In the genomic region with DNA sequence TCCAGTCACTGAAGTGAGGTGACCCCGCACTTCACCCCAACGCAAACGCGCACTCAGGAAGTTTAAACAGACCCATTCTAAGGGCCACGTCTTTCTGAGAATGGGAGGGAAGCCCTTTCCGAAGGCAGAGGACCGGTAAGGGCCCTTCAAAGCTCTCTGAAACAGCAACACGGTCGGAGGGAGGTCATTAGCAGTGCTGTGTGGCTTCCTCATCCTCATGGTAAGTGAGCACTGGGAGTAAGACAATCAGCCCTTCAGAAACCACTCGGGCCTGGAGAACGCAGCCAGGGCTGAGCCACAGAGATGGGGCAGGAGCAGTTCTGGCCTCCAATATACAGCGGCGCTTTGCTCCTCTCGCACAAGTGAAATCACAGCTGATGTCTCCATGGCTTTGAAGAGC, we compare ENCODE assay signal across 24 cellular contexts. TPM values are rescaled to one million over a fixed set of nuclear protein-coding genes. Genes with fewer than 3 reads are reported as not detected.
DNase-seq lines count a peak whose midpoint lies in the region; ATAC-seq, FAIRE-seq and TF ChIP-seq lines count a peak whose summit lies in the region.
"Had no signal": no experiment of that assay in that cellular context is flagged by ENCODE, and none has a peak within 500 bp of the region (broad histone marks: within the 10 kb centered on the region; RNA-seq: fewer than 3 reads in every experiment).

No MANE protein-coding gene starts in this region.

- no peak overlapping the region for H3K56ac ChIP-seq in H1 (replicated peaks; ENCODE audit: insufficient read length, low read depth, low read length)

- H3K4me1 Mint-ChIP-seq in neural progenitor cell = peaks cover 24% of the 10 kb centered on the region
- no peaks in the 10 kb centered on the region for H3K4me1 Mint-ChIP-seq in CD4-positive, alpha-beta memory T cell
- H3K4me1 Mint-ChIP-seq: activated CD8-positive, alpha-beta memory T cell treated with anti-CD3 and anti-CD28 coated beads, Interleukin-2, amount 10 ng/mL, durations not matched to agents 7 days and 5 days; CD14-positive monocyte; immature natural killer cell; stimulated activated memory B cell treated with anti-CD40 and anti-IgM and Interleukin-4, amounts not matched to agents 10 μg/mL and 1 μg/mL and 100 μg/mL, for 72 hours had no signal

- H3K4me1 ChIP-seq in H1 (replicated peaks in 1 of 4; ENCODE audit: control insufficient read depth in 3 of 4, insufficient read depth in 4 of 4, low read length in 3 of 4) (peaks cover 6 to 17% (median 8%) of the 10 kb centered on the region in 4 experiments), neural progenitor cell (peaks cover 18% of the 10 kb centered on the region), upper lobe of left lung (peaks cover 10 to 27% (median 13%) of the 10 kb centered on the region in 4 donors)
- no peaks in the 10 kb centered on the region for H3K4me1 ChIP-seq in CD4-positive, alpha-beta memory T cell (ENCODE audit: insufficient read depth, low read length)

- intact Hi-C loops in CD4-positive, alpha-beta memory T cell (cut with micrococcal nuclease) = no loop called here

- CTCF ChIA-PET in H1 (lab: Charles Lee; ENCODE audit: partially characterized antibody) = interaction anchor here (1.0 to 3.1 kb wide), 13 partner anchors 11 to 235 kb away, joined by 3 to 13 read pairs (median 4); no protein-coding TSS in a partner anchor
- CTCF ChIA-PET in CD4-positive, alpha-beta memory T cell (lab: Charles Lee; ENCODE audit: partially characterized antibody) = no interaction called here

- no peak for FAIRE-seq in H1 (lab: Jason Lieb, UNC)
- FAIRE-seq: A204.1, endothelial cell of umbilical vein had no signal

- TF ChIP-seq POLR2A in H1 (IDR thresholded peaks at IDR 0.05; ENCODE audit: control extremely low read depth in 1 of 2, low read depth in 2 of 2, low read length in 2 of 2) (no peak), upper lobe of left lung (IDR thresholded peaks at IDR 0.05) (no peak)

- H3K4me3 Mint-ChIP-seq in neural progenitor cell = no peak overlapping the region
- H3K4me3 Mint-ChIP-seq in CD4-positive, alpha-beta memory T cell = no peak overlapping the region
- H3K4me3 Mint-ChIP-seq: activated CD8-positive, alpha-beta memory T cell treated with anti-CD3 and anti-CD28 coated beads, Interleukin-2, amount 10 ng/mL, durations not matched to agents 7 days and 5 days; CD14-positive monocyte; HFFc6; immature natural killer cell; stimulated activated memory B cell treated with anti-CD40 and anti-IgM and Interleukin-4, amounts not matched to agents 10 μg/mL and 1 μg/mL and 100 μg/mL, for 72 hours had no signal

- no peaks in the 10 kb centered on the region for H4K20me1 ChIP-seq in H1 (replicated peaks in 1 of 2; ENCODE audit: control insufficient read depth in 1 of 2, insufficient read depth in 2 of 2, low read length in 2 of 2)
- H4K20me1 ChIP-seq in neural progenitor cell (ENCODE audit: low read depth) = no peaks in the 10 kb centered on the region

- peak overlapping the region; percentile 72; the same call in 1 of the 2 replicates for H2BK20ac ChIP-seq in H1 (ENCODE audit: low read length)

- H2AK5ac ChIP-seq in H1 (ENCODE audit: low read depth, low read length) = no peak overlapping the region

- TF ChIP-seq CTCF in H1 (IDR thresholded peaks at IDR 0.05; ENCODE audit: control extremely low read depth in 1 of 3, insufficient read depth in 1 of 3, low read depth in 1 of 3, low read length in 3 of 3) (no peak), neural progenitor cell (IDR thresholded peaks at IDR 0.05) (no peak), upper lobe of left lung (IDR thresholded peaks at IDR 0.05) (no peak)

- peak overlapping the region; percentile 83; the same call in 1 of the 2 replicates for H2BK15ac ChIP-seq in H1 (ENCODE audit: low read length)

- H2BK120ac ChIP-seq in H1 (replicated peaks; ENCODE audit: low read depth, low read length) = no peak overlapping the region

- no peak overlapping the region for H3K27ac Mint-ChIP-seq in neural progenitor cell
- no peak overlapping the region for H3K27ac Mint-ChIP-seq in CD4-positive, alpha-beta memory T cell
- H3K27ac Mint-ChIP-seq: activated CD8-positive, alpha-beta memory T cell treated with anti-CD3 and anti-CD28 coated beads, Interleukin-2, amount 10 ng/mL, durations not matched to agents 7 days and 5 days; CD14-positive monocyte; HFFc6; immature natural killer cell; stimulated activated memory B cell treated with anti-CD40 and anti-IgM and Interleukin-4, amounts not matched to agents 10 μg/mL and 1 μg/mL and 100 μg/mL, for 72 hours; type B pancreatic cell had no signal

- H3K23me2 ChIP-seq in H1 (ENCODE audit: low read depth, low read length) = no peaks in the 10 kb centered on the region

- H3K27ac ChIP-seq in H1 (ENCODE audit: low read depth, low read length) = no peak overlapping the region
- no peak overlapping the region for H3K27ac ChIP-seq in neural progenitor cell
- peak overlapping the region in 3 of 4 donors; percentile 3 to 10 (median 7) for H3K27ac ChIP-seq in upper lobe of left lung
- H3K27ac ChIP-seq in CD4-positive, alpha-beta memory T cell (ENCODE audit: low read depth, low read length) = no peak overlapping the region
- H3K27ac ChIP-seq: SJSA1 had no signal

- H2AFZ ChIP-seq in H1 (ENCODE audit: low read length) = peak overlapping the region; percentile 82
- no peak overlapping the region for H2AFZ ChIP-seq in neural progenitor cell (replicated peaks)

- no peak overlapping the region for H4K5ac ChIP-seq in H1 (ENCODE audit: insufficient read length, low read depth, low read length)

- H3F3A ChIP-seq in neural progenitor cell (ENCODE audit: low read depth) = peaks cover 14% of the 10 kb centered on the region

- WGBS in H1 (ENCODE audit: extremely low coverage in 1 of 2, insufficient coverage in 1 of 2, insufficient read length in 1 of 2, insufficient replicate concordance in 2 of 2, low coverage in 1 of 2, low lambda C conversion rate in 2 of 2, missing lambda C conversion rate in 1 of 2), 2 experiments = 85% methylated on average over 14 of the region's 14 CpGs; no CpG with 5 or more reads in 1 of the 2 experiments
- WGBS in upper lobe of left lung, 2 donors = 63 to 94% methylated on average over 6 to 14 of the region's 14 CpGs

- H3K27me3 Mint-ChIP-seq in neural progenitor cell (ENCODE audit: insufficient read depth, low read depth) = peaks cover 8% of the 10 kb centered on the region
- H3K27me3 Mint-ChIP-seq in CD4-positive, alpha-beta memory T cell = peaks cover 0 to 3% of the 10 kb centered on the region in 2 donors
- H3K27me3 Mint-ChIP-seq: activated CD8-positive, alpha-beta memory T cell treated with anti-CD3 and anti-CD28 coated beads, Interleukin-2, amount 10 ng/mL, durations not matched to agents 7 days and 5 days; type B pancreatic cell had no signal

- peak overlapping the region; percentile 60; the same call in 1 of the 2 replicates for H3K18ac ChIP-seq in H1 (ENCODE audit: extremely low read depth, low read length)

- TF ChIP-seq EP300 in H1 (IDR thresholded peaks at IDR 0.05; ENCODE audit: borderline replicate concordance in 1 of 2, low read depth in 2 of 2, low read length in 2 of 2) (no peak), upper lobe of left lung (IDR thresholded peaks at IDR 0.05) (no peak)

- no peaks in the 10 kb centered on the region for H3K27me3 ChIP-seq in H1 (replicated peaks in 1 of 4; ENCODE audit: control insufficient read depth in 3 of 4, extremely low read depth in 1 of 4, insufficient read depth in 3 of 4, low read length in 3 of 4)
- H3K27me3 ChIP-seq in neural progenitor cell = peaks cover 33% of the 10 kb centered on the region
- H3K27me3 ChIP-seq in upper lobe of left lung = no peaks in the 10 kb centered on the region
- H3K27me3 ChIP-seq in CD4-positive, alpha-beta memory T cell (ENCODE audit: insufficient read depth, low read length) = no peaks in the 10 kb centered on the region
- H3K27me3 ChIP-seq: SJSA1 had no signal

- DNase-seq in NCI-H345 treated with DMSO at 0.1 percent for 48 hours (lab: John Stamatoyannopoulos, UW; ENCODE audit: unreplicated experiment) (peak; percentile 29), NCI-H345 (lab: John Stamatoyannopoulos, UW) (no peak), H1 (ENCODE audit: low read depth in 1 of 2, low spot score in 2 of 2) (no peak), neural progenitor cell (ENCODE audit: low spot score) (no peak), upper lobe of left lung (peak in 1 of 2 donors; percentile 80), NCI-H1694 treated with DMSO at 0.1 percent for 48 hours (lab: John Stamatoyannopoulos, UW) (no peak)
- no peak for DNase-seq in CD4-positive, alpha-beta memory T cell
- DNase-seq: activated CD4-positive, alpha-beta T cell treated with anti-CD3 and anti-CD28 coated beads for 1 hour; activated CD8-positive, alpha-beta memory T cell treated with anti-CD3 and anti-CD28 coated beads, Interleukin-2, amount 10 ng/mL, durations not matched to agents 7 days and 5 days; activated gamma-delta T cell; amniotic stem cell; HFFc6; immature natural killer cell; occipital lobe; stimulated activated CD4-positive, alpha-beta T cell treated with anti-CD3 and anti-CD28 coated beads, Interleukin-12 subunit alpha, Interleukin-12 subunit beta, amount 100 ng/mL, for 4 hours; T-helper 9 cell had no signal

- no peak overlapping the region for H3K14ac ChIP-seq in H1 (ENCODE audit: insufficient read length)

- no peaks in the 10 kb centered on the region for H3K79me2 ChIP-seq in H1 (ENCODE audit: control insufficient read depth in 1 of 2, insufficient read depth in 2 of 2, low read length in 2 of 2)
- H3K79me2 ChIP-seq in neural progenitor cell (ENCODE audit: low read depth) = no peaks in the 10 kb centered on the region

- ATAC-seq in upper lobe of left lung (ENCODE audit: low FRiP score in 2 of 2) = peak; percentile 40 to 64
- no peak for ATAC-seq in GM21526 (IDR thresholded peaks at IDR 0.05; ENCODE audit: low FRiP score, unreplicated experiment)
- ATAC-seq: activated CD8-positive, alpha-beta memory T cell treated with anti-CD3 and anti-CD28 coated beads, Interleukin-2, amount 10 ng/mL, durations not matched to agents 7 days and 5 days; stimulated activated memory B cell treated with anti-CD40 and anti-IgM and Interleukin-4, amounts not matched to agents 10 μg/mL and 1 μg/mL and 100 μg/mL, for 72 hours had no signal

- no peak for TF ChIP-seq RAD21 in H1 (IDR thresholded peaks at IDR 0.05 in 1 of 2, conservative IDR thresholded peaks at IDR 0.05 in 1 of 2; ENCODE audit: low read depth in 2 of 2, low read length in 2 of 2)

- POLR2A ChIA-PET in H1 (lab: Charles Lee; ENCODE audit: partially characterized antibody) = interaction anchor here (1.0 kb wide), 1 partner anchor 34 kb away, joined by 3 read pairs; no protein-coding TSS in a partner anchor
- POLR2A ChIA-PET in CD4-positive, alpha-beta memory T cell (lab: Charles Lee; ENCODE audit: partially characterized antibody) = no interaction called here

- H3K9me3 Mint-ChIP-seq in neural progenitor cell = no peaks in the 10 kb centered on the region
- H3K9me3 Mint-ChIP-seq in CD4-positive, alpha-beta memory T cell = no peaks in the 10 kb centered on the region
- H3K9me3 Mint-ChIP-seq: HFFc6; immature natural killer cell; stimulated activated memory B cell treated with anti-CD40 and anti-IgM and Interleukin-4, amounts not matched to agents 10 μg/mL and 1 μg/mL and 100 μg/mL, for 72 hours; type B pancreatic cell had no signal

- peak overlapping the region; percentile 29; the same call in 1 of the 2 replicates for H2BK12ac ChIP-seq in H1 (ENCODE audit: low read depth, low read length)

- H3K9ac ChIP-seq in H1 (replicated peaks in 1 of 4; ENCODE audit: extremely low read depth in 1 of 4, low read depth in 3 of 4, low read length in 3 of 4) (no peak overlapping the region), neural progenitor cell (no peak overlapping the region)

- H3K4ac ChIP-seq in H1 (replicated peaks; ENCODE audit: insufficient read length, low read depth, low read length) = no peak overlapping the region

- H4K91ac ChIP-seq in H1 (replicated peaks; ENCODE audit: insufficient read length, low read length) = peak overlapping the region; percentile 2

- H2BK5ac ChIP-seq in H1 (ENCODE audit: low read depth, low read length) = 0 out of 2 replicates have a peak overlapping the region, but pooled peaks have one; percentile 44

- no peaks in the 10 kb centered on the region for H3K36me3 Mint-ChIP-seq in neural progenitor cell
- H3K36me3 Mint-ChIP-seq in CD4-positive, alpha-beta memory T cell = no peaks in the 10 kb centered on the region
- H3K36me3 Mint-ChIP-seq: activated CD8-positive, alpha-beta memory T cell treated with anti-CD3 and anti-CD28 coated beads, Interleukin-2, amount 10 ng/mL, durations not matched to agents 7 days and 5 days; CD14-positive monocyte; immature natural killer cell; stimulated activated memory B cell treated with anti-CD40 and anti-IgM and Interleukin-4, amounts not matched to agents 10 μg/mL and 1 μg/mL and 100 μg/mL, for 72 hours; type B pancreatic cell had no signal

- H3K4me2 ChIP-seq in H1 (ENCODE audit: insufficient read depth in 1 of 2, low read depth in 2 of 2, low read length in 2 of 2) (no peak overlapping the region), neural progenitor cell (peak overlapping the region; percentile 65)

- H4K8ac ChIP-seq in H1 (ENCODE audit: extremely low read depth, insufficient read depth, low read length) = no peak overlapping the region; the same call in 1 of the 2 replicates

- no peaks in the 10 kb centered on the region for H3K36me3 ChIP-seq in H1 (ENCODE audit: control insufficient read depth in 2 of 4, insufficient read depth in 4 of 4, low read length in 3 of 4)
- no peaks in the 10 kb centered on the region for H3K36me3 ChIP-seq in neural progenitor cell
- no peaks in the 10 kb centered on the region for H3K36me3 ChIP-seq in upper lobe of left lung
- no peaks in the 10 kb centered on the region for H3K36me3 ChIP-seq in CD4-positive, alpha-beta memory T cell (ENCODE audit: insufficient read depth, low read length)
- H3K36me3 ChIP-seq: SJSA1 had no signal

- no peak overlapping the region for H3K23ac ChIP-seq in H1 (ENCODE audit: insufficient read length)

- H3K4me3 ChIP-seq in H1 (ENCODE audit: extremely low read depth in 1 of 4, insufficient read depth in 2 of 4, low read depth in 3 of 4, low read length in 4 of 4) = no peak overlapping the region
- no peak overlapping the region for H3K4me3 ChIP-seq in neural progenitor cell
- H3K4me3 ChIP-seq in upper lobe of left lung = no peak overlapping the region
- H3K4me3 ChIP-seq in CD4-positive, alpha-beta memory T cell (ENCODE audit: low read length in 2 of 2) = no peak overlapping the region
- H3K4me3 ChIP-seq: SJSA1 had no signal

- H3K9me3 ChIP-seq in H1 (ENCODE audit: insufficient read depth in 2 of 2, low read depth in 1 of 2, low read length in 1 of 2) = no peaks in the 10 kb centered on the region
- no peaks in the 10 kb centered on the region for H3K9me3 ChIP-seq in neural progenitor cell (ENCODE audit: low read depth)
- H3K9me3 ChIP-seq in upper lobe of left lung = no peaks in the 10 kb centered on the region
- no peaks in the 10 kb centered on the region for H3K9me3 ChIP-seq in CD4-positive, alpha-beta memory T cell (ENCODE audit: control insufficient read depth in 1 of 2, low read length in 2 of 2)
- H3K9me3 ChIP-seq: SJSA1 had no signal

- no peaks in the 10 kb centered on the region for H3K79me1 ChIP-seq in H1 (ENCODE audit: low read depth, low read length)

RNA-seq across cellular contexts. Expression of a gene that starts 23.7 kb away (rescaled TPM):
- total RNA-seq in H1 (2021; fragmentation: NEBNext Ultra II Directional; extraction: Animal tissue kit (Norgen Biotek cat#: 25700)) = 0.08 TPM in 1 of 2 replicates, not detected in the other
- polyA plus RNA-seq in H1 (2011; rRNA removed) = 0.05 and 0.09 TPM in 2 replicates
- polyA plus RNA-seq in H1 (2011; cell fraction: cytosol; rRNA removed) = 0.04 TPM
- polyA plus RNA-seq in H1 (2011; cell fraction: nucleus; rRNA removed) = 0.09 TPM
- 0.06 to 0.09 TPM (median 0.08 TPM) in 4 replicates for polyA plus RNA-seq in H1 (2012, experiment 1 of 2)
- polyA plus RNA-seq in H1 (2012, experiment 2 of 2) = not detected
- polyA plus RNA-seq in H1 (2013, experiment 1 of 2) = 0.04 TPM
- 0.07 TPM for polyA plus RNA-seq in H1 (2013, experiment 2 of 2)
- polyA minus RNA-seq in H1 (2011; rRNA and poly(A)+ RNA removed) = 0.05 TPM in 1 of 2 replicates, not detected in the other
- not detected for polyA minus RNA-seq in H1 (2011; cell fraction: cytosol; rRNA and poly(A)+ RNA removed)
- not detected for polyA minus RNA-seq in H1 (2011; cell fraction: nucleus; rRNA and poly(A)+ RNA removed)
- 0.06 and 0.22 TPM in 2 replicates for total RNA-seq in neural progenitor cell (ENCODE audit: low replicate concordance)
- total RNA-seq in upper lobe of left lung = 1 to 10 TPM in 1 of 6 donors, under 1 TPM in 2, not detected in 3; 0.30 to 1.1 (median 0.46) TPM
- total RNA-seq in CD4-positive, alpha-beta memory T cell = not detected
- not detected for polyA plus RNA-seq in CD4-positive, alpha-beta memory T cell
- total RNA-seq: activated CD8-positive, alpha-beta memory T cell treated with anti-CD3 and anti-CD28 coated beads, Interleukin-2, amount 10 ng/mL, durations not matched to agents 7 days and 5 days; HFFc6; MCF 10A had no signal
- polyA plus RNA-seq: CD14-positive monocyte, immature natural killer cell had no signal

RNA-seq across cellular contexts. Expression of a gene that starts 54.6 kb away (rescaled TPM):
- 41.0 and 41.6 TPM in 2 replicates for total RNA-seq in H1 (2021; fragmentation: NEBNext Ultra II Directional; extraction: Animal tissue kit (Norgen Biotek cat#: 25700))
- 16.1 and 21.3 TPM in 2 replicates for polyA plus RNA-seq in H1 (2011; rRNA removed)
- polyA plus RNA-seq in H1 (2011; cell fraction: cytosol; rRNA removed) = 20.1 TPM
- 40.5 TPM for polyA plus RNA-seq in H1 (2011; cell fraction: nucleus; rRNA removed)
- 20.6 to 34.7 TPM (median 28.3 TPM) in 4 replicates for polyA plus RNA-seq in H1 (2012, experiment 1 of 2)
- polyA plus RNA-seq in H1 (2012, experiment 2 of 2) = 17.6 TPM
- polyA plus RNA-seq in H1 (2013, experiment 1 of 2) = 18.0 TPM
- polyA plus RNA-seq in H1 (2013, experiment 2 of 2) = 18.0 TPM
- 29.6 and 44.4 TPM in 2 replicates for polyA minus RNA-seq in H1 (2011; rRNA and poly(A)+ RNA removed)
- polyA minus RNA-seq in H1 (2011; cell fraction: cytosol; rRNA and poly(A)+ RNA removed) = 36.2 TPM
- 30.1 TPM for polyA minus RNA-seq in H1 (2011; cell fraction: nucleus; rRNA and poly(A)+ RNA removed)
- total RNA-seq in neural progenitor cell (ENCODE audit: low replicate concordance) (19.8 and 24.8 TPM in 2 replicates), upper lobe of left lung (10 to 100 TPM in 3 of 6 donors, 1 to 10 TPM in 3; 3.7 to 24.1 (median 8.9) TPM)
- total RNA-seq in CD4-positive, alpha-beta memory T cell = 10 to 100 TPM; 25.2 to 27.3 TPM
- under 1 TPM; 0.59 to 1.00 TPM for polyA plus RNA-seq in CD4-positive, alpha-beta memory T cell

Comparison
In these comparisons a context has a peak if more than half of its experiments do, and no peak if none do; other contexts are left out.
1. H3K27ac ChIP-seq: peak in upper lobe of left lung (3 of 4); none in H1 (single experiment), neural progenitor cell (single experiment) and CD4-positive, alpha-beta memory T cell (single experiment).